13 cellular contexts compared by ENCODE assay signal in the genomic region with DNA sequence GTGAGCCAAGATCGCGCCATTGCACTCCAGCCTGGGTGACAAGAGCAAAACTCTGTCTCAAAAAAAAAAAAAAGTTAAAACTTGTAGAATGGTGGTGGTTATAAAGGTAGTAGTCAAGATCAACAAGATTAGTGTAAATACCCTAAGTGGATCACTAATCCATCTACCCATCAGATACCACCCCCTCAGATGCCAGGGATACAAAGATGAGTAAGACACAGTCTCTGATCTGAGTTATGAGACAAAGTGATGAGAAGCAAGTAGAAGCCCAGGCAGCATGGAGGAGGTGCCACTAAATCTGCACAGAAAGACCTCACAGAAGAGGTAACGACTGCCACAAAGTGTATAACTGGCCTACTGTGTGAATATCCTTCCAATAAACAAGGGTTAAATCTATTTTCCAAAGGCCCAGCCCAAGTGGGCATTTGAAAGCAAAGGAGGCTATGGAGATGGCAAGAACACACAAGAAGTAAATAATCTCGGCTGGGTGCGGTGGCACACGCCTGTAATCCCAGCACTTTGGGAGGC. TPM values are rescaled to one million over a fixed set of nuclear protein-coding genes. Genes with fewer than 3 reads are reported as not detected.
A peak's percentile ranks its signal among the peaks of the same experiment; 100 is the strongest.
DNase-seq lines count a peak whose midpoint lies in the region; ATAC-seq, FAIRE-seq and TF ChIP-seq lines count a peak whose summit lies in the region.
"Had no signal": no experiment of that assay in that cellular context is flagged by ENCODE, and none has a peak within 500 bp of the region (broad histone marks: within the 10 kb centered on the region; RNA-seq: fewer than 3 reads in every experiment).

No MANE protein-coding gene starts in this region.

- H3K27ac ChIP-seq in CD8-positive, alpha-beta T cell (ENCODE audit: low read depth, low read length), result no peak overlapping the region
- H3K27ac ChIP-seq in Karpas-422 (ENCODE audit: low read length) (peak overlapping the region; percentile 95), esophagus muscularis mucosa (replicated peaks in 1 of 4) (peak overlapping the region; percentile 81 to 91 (median 83)), gastrocnemius medialis (peak overlapping the region; percentile 82 to 91 (median 85)), small intestine (ENCODE audit: low read depth in 1 of 2, low read length in 1 of 2) (no peak overlapping the region)

- POLR2A ChIA-PET in CD8-positive, alpha-beta T cell (lab: Charles Lee), result no interaction called here

- in situ Hi-C loops in gastrocnemius medialis (cut with MboI; ENCODE audit: low sequenced_read_pairs in 4 of 4), result no loop called here

- 97% methylated on average over 6 of the region's 6 CpGs for WGBS in esophagus muscularis mucosa
- 91 to 95% (median 93%) methylated on average over 6 of the region's 6 CpGs for WGBS in small intestine, 3 donors

- peak overlapping the region; percentile 28 for H3K4me2 ChIP-seq in Karpas-422 (ENCODE audit: low read depth, low read length, poor library complexity, severe bottlenecking)

- H3K9me2 ChIP-seq in Karpas-422 (replicated peaks; ENCODE audit: insufficient read depth, low read length), result no peaks in the 10 kb centered on the region

- peaks cover 100% of the 10 kb centered on the region for H3K79me2 ChIP-seq in Karpas-422 (ENCODE audit: low read length)

- H3K4me3 Mint-ChIP-seq in CD8-positive, alpha-beta T cell, result no peak overlapping the region
- H3K4me3 Mint-ChIP-seq: nephron progenitor cell had no signal

- intact Hi-C loops in CD8-positive, alpha-beta T cell (cut with DNase I, micrococcal nuclease), result no loop called here
- intact Hi-C loops in esophagus muscularis mucosa (cut with DNase I), result no loop called here
- intact Hi-C loops in gastrocnemius medialis (cut with DNase I; ENCODE audit: low total_unique reads), result no loop called here

- peak overlapping the region; percentile 37 for H3K27ac Mint-ChIP-seq in CD8-positive, alpha-beta T cell

- no peak for FAIRE-seq in small intestine (lab: Jason Lieb, UNC)

- peaks cover 34% of the 10 kb centered on the region for H3K36me3 Mint-ChIP-seq in CD8-positive, alpha-beta T cell

- H3K4me1 ChIP-seq in CD8-positive, alpha-beta T cell (ENCODE audit: insufficient read depth, low read length), result peaks cover 64% of the 10 kb centered on the region
- H3K4me1 ChIP-seq in Karpas-422 (ENCODE audit: low read length) (peaks cover 100% of the 10 kb centered on the region), esophagus muscularis mucosa (peaks cover 94 to 100% (median 99%) of the 10 kb centered on the region in 4 donors), gastrocnemius medialis (peaks cover 92 to 94% of the 10 kb centered on the region in 2 donors), small intestine (ENCODE audit: control insufficient read depth in 2 of 2, insufficient read depth in 1 of 2, low read depth in 1 of 2, low read length in 1 of 2) (peaks cover 13 to 37% of the 10 kb centered on the region in 2 donors)

- no peak overlapping the region for H2AFZ ChIP-seq in Karpas-422 (ENCODE audit: low read length)

- CTCF ChIA-PET in CD8-positive, alpha-beta T cell (lab: Charles Lee), result interaction anchor here (1.2 kb wide), 1 partner anchor 79 kb away, joined by 3 read pairs; no protein-coding TSS in a partner anchor

- no peaks in the 10 kb centered on the region for H3K36me3 ChIP-seq in CD8-positive, alpha-beta T cell (ENCODE audit: insufficient read depth, low read length)
- H3K36me3 ChIP-seq in Karpas-422 (ENCODE audit: insufficient read depth, low read length), result peaks cover 14% of the 10 kb centered on the region
- H3K36me3 ChIP-seq in esophagus muscularis mucosa, result no peaks in the 10 kb centered on the region
- H3K36me3 ChIP-seq in gastrocnemius medialis, result no peaks in the 10 kb centered on the region
- peaks cover 2 to 4% of the 10 kb centered on the region in 2 donors for H3K36me3 ChIP-seq in small intestine (ENCODE audit: control insufficient read depth in 2 of 2, insufficient read depth in 2 of 2, low read length in 2 of 2)

- no peak for DNase-seq in CD8-positive, alpha-beta T cell
- DNase-seq in Karpas-422, result no peak
- DNase-seq in esophagus muscularis mucosa (ENCODE audit: extremely low spot score), result no peak
- DNase-seq in gastrocnemius medialis, result no peak
- no peak for DNase-seq in activated CD8-positive, alpha-beta memory T cell treated with anti-CD3 and anti-CD28 coated beads for 24 hours
- DNase-seq in NCI-H146 (lab: John Stamatoyannopoulos, UW), result no peak
- no peak for DNase-seq in GDM1 (lab: John Stamatoyannopoulos, UW)
- DNase-seq in small intestine, result no peak
- DNase-seq: activated effector memory CD4-positive, alpha-beta T cell treated with Interleukin-2 at 50 U/mL for 16 hours; DMS79; NCI-H69; nephron progenitor cell; T-helper 9 cell had no signal

- H3K4me3 ChIP-seq in CD8-positive, alpha-beta T cell (ENCODE audit: low read depth, low read length), result no peak overlapping the region
- no peak overlapping the region; the same call in 1 of the 2 replicates for H3K4me3 ChIP-seq in Karpas-422 (ENCODE audit: low read length)
- H3K4me3 ChIP-seq in esophagus muscularis mucosa, result no peak overlapping the region
- H3K4me3 ChIP-seq in gastrocnemius medialis, result no peak overlapping the region
- H3K4me3 ChIP-seq in small intestine (ENCODE audit: low read depth in 1 of 2, low read length in 2 of 2), result no peak overlapping the region

- no peak overlapping the region for H3K9ac ChIP-seq in Karpas-422 (ENCODE audit: low read length)

- no peaks in the 10 kb centered on the region; the same call in 1 of the 2 replicates for H4K20me1 ChIP-seq in Karpas-422 (ENCODE audit: insufficient read depth, low read depth, low read length)

- TF ChIP-seq CTCF in CD8-positive, alpha-beta T cell (IDR thresholded peaks at IDR 0.05), result no peak
- TF ChIP-seq CTCF in esophagus muscularis mucosa (IDR thresholded peaks at IDR 0.05), result no peak
- TF ChIP-seq CTCF in gastrocnemius medialis (IDR thresholded peaks at IDR 0.05 in 4 of 5, conservative IDR thresholded peaks at IDR 0.05 in 1 of 5), result no peak

- H3K9me3 ChIP-seq in CD8-positive, alpha-beta T cell (ENCODE audit: low read length), result no peaks in the 10 kb centered on the region
- no peaks in the 10 kb centered on the region for H3K9me3 ChIP-seq in Karpas-422 (ENCODE audit: low read length)
- H3K9me3 ChIP-seq in esophagus muscularis mucosa, result no peaks in the 10 kb centered on the region
- H3K9me3 ChIP-seq in gastrocnemius medialis, result no peaks in the 10 kb centered on the region
- H3K9me3 ChIP-seq in small intestine (ENCODE audit: control insufficient read depth, low read depth), result no peaks in the 10 kb centered on the region

- TF ChIP-seq POLR2A in esophagus muscularis mucosa (IDR thresholded peaks at IDR 0.05; ENCODE audit: low read depth) (no peak), gastrocnemius medialis (IDR thresholded peaks at IDR 0.05) (no peak)

- no peaks in the 10 kb centered on the region for H3K27me3 ChIP-seq in CD8-positive, alpha-beta T cell (ENCODE audit: insufficient read depth, low read length)
- no peaks in the 10 kb centered on the region for H3K27me3 ChIP-seq in Karpas-422 (ENCODE audit: low read length)
- no peaks in the 10 kb centered on the region for H3K27me3 ChIP-seq in esophagus muscularis mucosa
- no peaks in the 10 kb centered on the region for H3K27me3 ChIP-seq in gastrocnemius medialis
- no peaks in the 10 kb centered on the region for H3K27me3 ChIP-seq in small intestine (ENCODE audit: control insufficient read depth in 2 of 2, insufficient read depth in 2 of 2, low read length in 2 of 2)

- H3K4me1 Mint-ChIP-seq in CD8-positive, alpha-beta T cell (ENCODE audit: low read depth), result peaks cover 79% of the 10 kb centered on the region

- no peaks in the 10 kb centered on the region for H3K27me3 Mint-ChIP-seq in CD8-positive, alpha-beta T cell (ENCODE audit: low read depth)

- TF ChIP-seq EP300 in esophagus muscularis mucosa (IDR thresholded peaks at IDR 0.05), result no peak

- no peak for ATAC-seq in CD8-positive, alpha-beta T cell
- ATAC-seq in gastrocnemius medialis, result no peak

- no peaks in the 10 kb centered on the region for H3K9me3 Mint-ChIP-seq in CD8-positive, alpha-beta T cell
- H3K9me3 Mint-ChIP-seq: nephron progenitor cell had no signal

RNA-seq across cellular contexts. Expression of a gene that starts 20.2 kb away (rescaled TPM):
- total RNA-seq in CD8-positive, alpha-beta T cell, result 10 to 100 TPM; 81.7 to 88.7 TPM
- 33.1 and 66.7 TPM in 2 replicates for total RNA-seq in Karpas-422 (2014; rRNA removed; shearing (Covaris generic); ENCODE audit: low replicate concordance)
- 100 to 1,000 TPM in 1 of 4 donors, 10 to 100 TPM in 3; 62.0 to 115 (median 72.3) TPM for total RNA-seq in esophagus muscularis mucosa
- total RNA-seq in gastrocnemius medialis, result 10 to 100 TPM; 33.0 to 93.3 (median 59.1) TPM
- 10 to 100 TPM; 56.7 to 94.2 (median 74.0) TPM for polyA plus RNA-seq in small intestine

RNA-seq across cellular contexts. Expression of a gene that starts 31.7 kb away (rescaled TPM):
- total RNA-seq in CD8-positive, alpha-beta T cell, result 100 to 1,000 TPM; 144 to 160 TPM
- total RNA-seq in Karpas-422 (2014; rRNA removed; shearing (Covaris generic); ENCODE audit: low replicate concordance), result 51.7 and 62.7 TPM in 2 replicates
- 10 to 100 TPM; 59.2 to 72.3 (median 64.3) TPM for total RNA-seq in esophagus muscularis mucosa
- total RNA-seq in gastrocnemius medialis, result 10 to 100 TPM; 16.1 to 32.2 (median 22.4) TPM
- polyA plus RNA-seq in small intestine, result 100 to 1,000 TPM in 2 of 3 donors, 10 to 100 TPM in 1; 73.4 to 279 (median 101) TPM

Comparison
In these comparisons a context has a peak if more than half of its experiments do, and no peak if none do; other contexts are left out.
1. H3K27ac ChIP-seq: peak in Karpas-422 (single experiment), esophagus muscularis mucosa (4 of 4) and gastrocnemius medialis (4 of 4); none in CD8-positive, alpha-beta T cell (single experiment) and small intestine (0 of 2).